Comparison of ENCODE assay signal across 27 cellular contexts in genomic region chr14:21238823-21239518, GRCh38. TPM values are rescaled to one million over a fixed set of nuclear protein-coding genes. Genes with fewer than 3 reads are reported as not detected.
A peak's percentile ranks its signal among the peaks of the same experiment; 100 is the strongest.
DNase-seq lines count a peak whose midpoint lies in the region; ATAC-seq, FAIRE-seq and TF ChIP-seq lines count a peak whose summit lies in the region.
"Had no signal": no experiment of that assay in that cellular context is flagged by ENCODE, and none has a peak within 500 bp of the region (broad histone marks: within the 10 kb centered on the region; RNA-seq: fewer than 3 reads in every experiment).

No MANE protein-coding gene starts in this region.

- TF ChIP-seq POLR2A in HepG2 (IDR thresholded peaks at IDR 0.05; ENCODE audit: insufficient read depth in 1 of 2, low read depth in 2 of 2, low read length in 2 of 2) = peak; percentile 35 to 49; a peak in 3 of 4 replicates
- TF ChIP-seq POLR2A in right lobe of liver (IDR thresholded peaks at IDR 0.05) = no peak
- TF ChIP-seq POLR2A in K562 (conservative IDR thresholded peaks at IDR 0.05) = no peak
- TF ChIP-seq POLR2A in suprapubic skin (IDR thresholded peaks at IDR 0.05) = no peak

- ATAC-seq in HepG2 (peak; percentile 26), right lobe of liver (no peak), GM23338 (no peak), K562 (no peak)
- ATAC-seq in stimulated activated naive B cell treated with anti-CD40 and anti-IgM and Interleukin-4, amounts not matched to agents 10 μg/mL and 1 μg/mL and 100 μg/mL, for 72 hours (replicated peaks) = no peak
- ATAC-seq: stimulated activated memory B cell treated with anti-CD40 and anti-IgM and Interleukin-4, amounts not matched to agents 10 μg/mL and 1 μg/mL and 100 μg/mL, for 72 hours had no signal

- no peak for FAIRE-seq in HepG2 (lab: Jason Lieb, UNC)
- no peak for FAIRE-seq in K562 (lab: Jason Lieb, UNC)
- FAIRE-seq: frontal cortex had no signal

- DNase-seq in HepG2 (ENCODE audit: low spot score) (no peak), right lobe of liver (no peak), GM23338 (ENCODE audit: low spot score) (no peak), K562 (ENCODE audit: extremely low read depth in 1 of 4, low spot score in 3 of 4) (no peak), suprapubic skin (ENCODE audit: low spot score in 2 of 2) (no peak), A673 (ENCODE audit: low spot score) (no peak)
- no peak for DNase-seq in stimulated activated naive B cell treated with anti-CD40 and anti-IgM and Interleukin-4, amounts not matched to agents 10 μg/mL and 1 μg/mL and 100 μg/mL, for 72 hours
- DNase-seq: activated CD4-positive, alpha-beta T cell treated with anti-CD3 and anti-CD28 coated beads, Interleukin-2, amount 50 U/mL, for 1 hour; activated naive CD4-positive, alpha-beta T cell treated with anti-CD3 and anti-CD28 coated beads, Interleukin-2, amount 50 U/mL, for 16 hours; cortex of kidney; endodermal cell; esophagus squamous epithelium; GDM1; H7; mesenchymal stem cell; NCI-H1092; NCI-H187; NCI-H69; RPMI8226; spleen; stimulated activated CD4-positive, alpha-beta T cell treated with anti-CD3 and anti-CD28 coated beads, Interleukin-4, amount 100 ng/mL, for 1 hour had no signal

- H3K36me3 Mint-ChIP-seq in GM23338 (ENCODE audit: low read depth) = peaks cover 81% of the 10 kb centered on the region
- H3K36me3 Mint-ChIP-seq in stimulated activated naive B cell treated with anti-CD40 and anti-IgM and Interleukin-4, amounts not matched to agents 10 μg/mL and 1 μg/mL and 100 μg/mL, for 72 hours = peaks cover 35 to 39% of the 10 kb centered on the region in 2 donors

- TF ChIP-seq CTCF in HepG2 (CRISPR knock-in tag; IDR thresholded peaks at IDR 0.05) (no peak), right lobe of liver (IDR thresholded peaks at IDR 0.05) (no peak), GM23338 (conservative IDR thresholded peaks at IDR 0.05; ENCODE audit: low read depth in 2 of 2) (no peak), K562 (IDR thresholded peaks at IDR 0.05 in 2 of 3, conservative IDR thresholded peaks at IDR 0.05 in 1 of 3; ENCODE audit: insufficient read depth in 2 of 3, low read depth in 1 of 3, low read length in 3 of 3) (no peak), suprapubic skin (IDR thresholded peaks at IDR 0.05) (no peak), A673 (conservative IDR thresholded peaks at IDR 0.05; ENCODE audit: low read depth, low read length) (no peak)

- 91% methylated on average over 11 of the region's 11 CpGs for WGBS in HepG2 (ENCODE audit: low lambda C conversion rate)
- WGBS in right lobe of liver (ENCODE audit: insufficient coverage, low coverage, low lambda C conversion rate, missing lambda C conversion rate) = 91% methylated on average over 11 of the region's 11 CpGs
- WGBS in K562 (ENCODE audit: insufficient coverage, low coverage, missing lambda C conversion rate) = 95% methylated on average over 8 of the region's 11 CpGs
- 94% methylated on average over 11 of the region's 11 CpGs for WGBS in suprapubic skin

- H3K4me3 ChIP-seq in HepG2 (replicated peaks in 1 of 3; ENCODE audit: insufficient read depth in 1 of 3, low read depth in 2 of 3, low read length in 3 of 3) (no peak overlapping the region), right lobe of liver (no peak overlapping the region), GM23338 (no peak overlapping the region), K562 (no peak overlapping the region), suprapubic skin (no peak overlapping the region), A673 (ENCODE audit: low read depth, low read length, poor library complexity, severe bottlenecking) (no peak overlapping the region)
- H3K4me3 ChIP-seq: ascending aorta, esophagus squamous epithelium, spleen had no signal

- in situ Hi-C loops in HepG2 (cut with HindIII; ENCODE audit: extremely low pct_ligation_motif_present, low pct_unique_long_range_greater_than_20kb) (no loop called here), K562 (cut with MboI) (no loop called here)

- H3K4me3 Mint-ChIP-seq in GM23338 = no peak overlapping the region
- peak overlapping the region in 1 of 2 donors; percentile 19 for H3K4me3 Mint-ChIP-seq in stimulated activated naive B cell treated with anti-CD40 and anti-IgM and Interleukin-4, amounts not matched to agents 10 μg/mL and 1 μg/mL and 100 μg/mL, for 72 hours
- H3K4me3 Mint-ChIP-seq: endodermal cell; stimulated activated memory B cell treated with anti-CD40 and anti-IgM and Interleukin-4, amounts not matched to agents 10 μg/mL and 1 μg/mL and 100 μg/mL, for 72 hours; T-helper 1 cell treated with Interleukin-12 subunit alpha and Interleukin-12 subunit beta and Interleukin-4 antibody, amounts not matched to agents 30 μg/mL and 1 μg/mL, for 36 hours had no signal

- H3K36me3 ChIP-seq in HepG2 (replicated peaks in 1 of 2; ENCODE audit: control insufficient read depth in 1 of 2, insufficient read depth in 2 of 2, low read length in 2 of 2) = peaks cover 18 to 85% of the 10 kb centered on the region in 2 experiments
- peaks cover 0 to 52% (median 4%) of the 10 kb centered on the region in 4 donors for H3K36me3 ChIP-seq in right lobe of liver
- peaks cover 57% of the 10 kb centered on the region for H3K36me3 ChIP-seq in GM23338 (ENCODE audit: insufficient read depth)
- peaks cover 97% of the 10 kb centered on the region for H3K36me3 ChIP-seq in K562 (ENCODE audit: control insufficient read depth, insufficient read depth, low read length)
- H3K36me3 ChIP-seq in suprapubic skin = peaks cover 14% of the 10 kb centered on the region
- H3K36me3 ChIP-seq in A673 (ENCODE audit: insufficient read depth, low read length, poor library complexity, severe bottlenecking) = peaks cover 78% of the 10 kb centered on the region

- peaks cover 20% of the 10 kb centered on the region for H3K27me3 Mint-ChIP-seq in GM23338 (ENCODE audit: insufficient read depth, low read depth, poor library complexity)
- H3K27me3 Mint-ChIP-seq in stimulated activated naive B cell treated with anti-CD40 and anti-IgM and Interleukin-4, amounts not matched to agents 10 μg/mL and 1 μg/mL and 100 μg/mL, for 72 hours = no peaks in the 10 kb centered on the region
- H3K27me3 Mint-ChIP-seq: stimulated activated memory B cell treated with anti-CD40 and anti-IgM and Interleukin-4, amounts not matched to agents 10 μg/mL and 1 μg/mL and 100 μg/mL, for 72 hours had no signal

- H3K4me2 ChIP-seq in HepG2 (ENCODE audit: low read depth, low read length) (no peak overlapping the region), GM23338 (no peak overlapping the region), K562 (ENCODE audit: insufficient read depth, low read length) (no peak overlapping the region)

- H3K4me1 Mint-ChIP-seq in GM23338 = peaks cover 42% of the 10 kb centered on the region
- peaks cover 27 to 75% of the 10 kb centered on the region in 2 donors for H3K4me1 Mint-ChIP-seq in stimulated activated naive B cell treated with anti-CD40 and anti-IgM and Interleukin-4, amounts not matched to agents 10 μg/mL and 1 μg/mL and 100 μg/mL, for 72 hours

- H4K20me1 ChIP-seq in HepG2 (ENCODE audit: insufficient read depth, low read length) = peaks cover 98% of the 10 kb centered on the region
- peaks cover 96% of the 10 kb centered on the region for H4K20me1 ChIP-seq in GM23338 (replicated peaks; ENCODE audit: insufficient read depth)
- H4K20me1 ChIP-seq in K562 (replicated peaks; ENCODE audit: control insufficient read depth, insufficient read depth, low read length) = peaks cover 23% of the 10 kb centered on the region; the same call in 1 of the 2 replicates

- 0 out of 2 replicates have a peak overlapping the region, but pooled peaks have one; percentile 48 for H3K27ac Mint-ChIP-seq in GM23338
- peak overlapping the region; percentile 31 for H3K27ac Mint-ChIP-seq in stimulated activated naive B cell treated with anti-CD40 and anti-IgM and Interleukin-4, amounts not matched to agents 10 μg/mL and 1 μg/mL and 100 μg/mL, for 72 hours
- H3K27ac Mint-ChIP-seq: endodermal cell; stimulated activated memory B cell treated with anti-CD40 and anti-IgM and Interleukin-4, amounts not matched to agents 10 μg/mL and 1 μg/mL and 100 μg/mL, for 72 hours; T-helper 1 cell treated with Interleukin-12 subunit alpha and Interleukin-12 subunit beta and Interleukin-4 antibody, amounts not matched to agents 30 μg/mL and 1 μg/mL, for 36 hours had no signal

- no peak overlapping the region for H2AFZ ChIP-seq in HepG2 (ENCODE audit: low read length)
- H2AFZ ChIP-seq in GM23338 = no peak overlapping the region
- H2AFZ ChIP-seq in K562 (ENCODE audit: low read depth, low read length) = no peak overlapping the region

- no peaks in the 10 kb centered on the region for H3K9me2 ChIP-seq in GM23338 (ENCODE audit: insufficient read depth)

- TF ChIP-seq RAD21 in HepG2 (CRISPR knock-in tag; IDR thresholded peaks at IDR 0.05) (no peak), K562 (CRISPR knock-in tag; conservative IDR thresholded peaks at IDR 0.05 in 1 of 2, IDR thresholded peaks at IDR 0.05 in 1 of 2) (no peak)

- intact Hi-C loops in HepG2 (cut with micrococcal nuclease; ENCODE audit: unreplicated experiment) = loop anchor here (10.0 kb wide), 1 partner anchor 316 kb away; no protein-coding TSS in a partner anchor
- intact Hi-C loops in right lobe of liver (cut with DNase I) = loop anchor here in 1 of 2 donors (10.0 kb wide), 1 partner anchor 156 kb away; no protein-coding TSS in a partner anchor
- intact Hi-C loops in K562 (cut with micrococcal nuclease) = no loop called here
- intact Hi-C loops in A673 (cut with micrococcal nuclease; ENCODE audit: unreplicated experiment) = no loop called here

- H3K9me1 ChIP-seq in K562 (ENCODE audit: control insufficient read depth, insufficient read depth, low read length) = no peaks in the 10 kb centered on the region

- H3K9me3 ChIP-seq in HepG2 (ENCODE audit: low read length) = no peaks in the 10 kb centered on the region
- H3K9me3 ChIP-seq in right lobe of liver = no peaks in the 10 kb centered on the region
- H3K9me3 ChIP-seq in K562 (replicated peaks; ENCODE audit: control insufficient read depth, insufficient read depth, low read depth, low read length) = no peaks in the 10 kb centered on the region
- H3K9me3 ChIP-seq in suprapubic skin = no peaks in the 10 kb centered on the region
- no peaks in the 10 kb centered on the region for H3K9me3 ChIP-seq in A673 (ENCODE audit: low read depth, low read length, poor library complexity, severe bottlenecking)
- H3K9me3 ChIP-seq: ascending aorta, esophagus squamous epithelium, spleen had no signal

- H3K9me3 Mint-ChIP-seq in GM23338 = no peaks in the 10 kb centered on the region
- H3K9me3 Mint-ChIP-seq in stimulated activated naive B cell treated with anti-CD40 and anti-IgM and Interleukin-4, amounts not matched to agents 10 μg/mL and 1 μg/mL and 100 μg/mL, for 72 hours = no peaks in the 10 kb centered on the region
- H3K9me3 Mint-ChIP-seq: endodermal cell; stimulated activated memory B cell treated with anti-CD40 and anti-IgM and Interleukin-4, amounts not matched to agents 10 μg/mL and 1 μg/mL and 100 μg/mL, for 72 hours; T-helper 1 cell treated with Interleukin-12 subunit alpha and Interleukin-12 subunit beta and Interleukin-4 antibody, amounts not matched to agents 30 μg/mL and 1 μg/mL, for 36 hours had no signal

- CTCF ChIA-PET in HepG2 (lab: Yijun Ruan, JAX; ENCODE audit: low intra/inter-chr PET ratio, low total read pairs) (no interaction called here), K562 (lab: Yijun Ruan, JAX; ENCODE audit: low intra/inter-chr PET ratio) (no interaction called here), A673 (lab: Charles Lee) (no interaction called here)

- H3K79me2 ChIP-seq in HepG2 (ENCODE audit: insufficient read depth, low read length) = peaks cover 100% of the 10 kb centered on the region
- peaks cover 100% of the 10 kb centered on the region for H3K79me2 ChIP-seq in GM23338 (replicated peaks; ENCODE audit: insufficient read depth)
- peaks cover 100% of the 10 kb centered on the region for H3K79me2 ChIP-seq in K562 (ENCODE audit: control insufficient read depth, insufficient read depth, low read length)

- H3K4me1 ChIP-seq in HepG2 (ENCODE audit: insufficient read depth, low read length) = peaks cover 71% of the 10 kb centered on the region
- peaks cover 0 to 23% (median 2%) of the 10 kb centered on the region in 4 donors for H3K4me1 ChIP-seq in right lobe of liver
- peaks cover 19% of the 10 kb centered on the region; the same call in 1 of the 2 replicates for H3K4me1 ChIP-seq in GM23338 (ENCODE audit: insufficient read depth)
- H3K4me1 ChIP-seq in K562 (replicated peaks in 1 of 2; ENCODE audit: control insufficient read depth in 2 of 2, insufficient read depth in 2 of 2, low read length in 2 of 2) = 0 out of 5 replicates have a peak, but pooled peaks cover 0 to 1% of the 10 kb centered on the region in 2 experiments
- H3K4me1 ChIP-seq in suprapubic skin = peaks cover 13% of the 10 kb centered on the region
- H3K4me1 ChIP-seq in A673 (ENCODE audit: insufficient read depth, low read length, poor library complexity, severe bottlenecking) = peaks cover 25% of the 10 kb centered on the region

- no TSS peak for BruUV-seq in HepG2 (replicated peaks; lab: Mats Ljungman, UMichigan)
- no TSS peak for BruUV-seq in K562 (replicated peaks; lab: Mats Ljungman, UMichigan)
- BruUV-seq in A673 (replicated peaks; lab: Mats Ljungman, UMichigan) = no TSS peak

- POLR2A ChIA-PET in HepG2 (lab: Yijun Ruan, JAX) = interaction anchor here (0.9 to 1.5 kb wide), 2 partner anchors 24 to 26 kb away, joined by 3 to 4 read pairs; no protein-coding TSS in a partner anchor
- POLR2A ChIA-PET in K562 (lab: Yijun Ruan, JAX) = interaction anchor here (0.6 kb wide), 1 partner anchor 217 kb away, joined by 3 read pairs; the partner anchor contains the start of gene CHD8
- POLR2A ChIA-PET in A673 (lab: Charles Lee; ENCODE audit: low non-redundant PET) = interaction anchor here (0.7 kb wide), 1 partner anchor 69 kb away, joined by 3 read pairs; no protein-coding TSS in a partner anchor

- peaks cover 46% of the 10 kb centered on the region for H3F3A ChIP-seq in GM23338 (replicated peaks; ENCODE audit: low read depth)

- H3K9ac ChIP-seq in HepG2 (ENCODE audit: insufficient read depth, low read depth, low read length) = no peak overlapping the region
- no peak overlapping the region for H3K9ac ChIP-seq in K562 (ENCODE audit: insufficient read depth in 1 of 2, low read depth in 2 of 2, low read length in 2 of 2)

- H3K27ac ChIP-seq in HepG2 (ENCODE audit: extremely low read length, insufficient read depth, low read length) = peak overlapping the region; percentile 20
- no peak overlapping the region for H3K27ac ChIP-seq in right lobe of liver
- peak overlapping the region; percentile 64 for H3K27ac ChIP-seq in GM23338 (ENCODE audit: low read depth)
- H3K27ac ChIP-seq in K562 (ENCODE audit: extremely low read depth, low read depth, low read length) = no peak overlapping the region
- no peak overlapping the region for H3K27ac ChIP-seq in suprapubic skin
- H3K27ac ChIP-seq in A673 (ENCODE audit: low read depth, low read length, poor library complexity, severe bottlenecking) = no peak overlapping the region
- H3K27ac ChIP-seq: ascending aorta, esophagus squamous epithelium, spleen had no signal

- H3K27me3 ChIP-seq in HepG2 (ENCODE audit: control insufficient read depth in 1 of 2, insufficient read depth in 2 of 2, low read length in 2 of 2) (no peaks in the 10 kb centered on the region), right lobe of liver (no peaks in the 10 kb centered on the region), GM23338 (ENCODE audit: insufficient read depth) (no peaks in the 10 kb centered on the region), K562 (ENCODE audit: control insufficient read depth in 2 of 2, insufficient read depth in 2 of 2, low read length in 2 of 2) (no peaks in the 10 kb centered on the region), suprapubic skin (no peaks in the 10 kb centered on the region), A673 (replicated peaks; ENCODE audit: insufficient read depth, low read depth, low read length, poor library complexity) (no peaks in the 10 kb centered on the region)
- H3K27me3 ChIP-seq: ascending aorta, esophagus squamous epithelium, spleen had no signal

- TF ChIP-seq EP300 in HepG2 (IDR thresholded peaks at IDR 0.05; ENCODE audit: low read depth in 2 of 2, low read length in 2 of 2) = no peak
- no peak for TF ChIP-seq EP300 in HepG2 (CRISPR knock-in tag; IDR thresholded peaks at IDR 0.05; ENCODE audit: borderline replicate concordance)
- TF ChIP-seq EP300 in K562 (IDR thresholded peaks at IDR 0.05; ENCODE audit: low read length) = no peak
- no peak for TF ChIP-seq EP300 in suprapubic skin (IDR thresholded peaks at IDR 0.05)

RNA-seq across cellular contexts. Expression of gene HNRNPC, which starts 30.3 kb away (rescaled TPM):
- 1,099 and 1,563 TPM in 2 replicates for total RNA-seq in HepG2 (2016; rRNA removed; fragmentation: Illumina TruSeq; extraction: Trizol)
- 272 and 305 TPM in 2 replicates for total RNA-seq in HepG2 (2016; cell fraction: cytosol; rRNA removed; fragmentation: Illumina TruSeq; extraction: Trizol; ENCODE audit: low read depth)
- total RNA-seq in HepG2 (2016; cell fraction: insoluble cytoplasmic fraction; rRNA removed; fragmentation: Illumina TruSeq; extraction: Trizol) = 1,110 and 1,631 TPM in 2 replicates
- 374 and 422 TPM in 2 replicates for total RNA-seq in HepG2 (2016; cell fraction: membrane; rRNA removed; fragmentation: Illumina TruSeq; extraction: Trizol)
- total RNA-seq in HepG2 (2016; cell fraction: nucleus; rRNA removed; fragmentation: Illumina TruSeq; extraction: Trizol) = 741 and 752 TPM in 2 replicates
- polyA plus RNA-seq in HepG2 (2011; rRNA removed) = 577 and 628 TPM in 2 replicates
- 344 and 442 TPM in 2 replicates for polyA plus RNA-seq in HepG2 (2011; cell fraction: cytosol; rRNA removed)
- polyA plus RNA-seq in HepG2 (2011; cell fraction: nucleus; rRNA removed) = 155 and 197 TPM in 2 replicates
- polyA plus RNA-seq in HepG2 (2012) = 523 and 611 TPM in 2 replicates
- polyA plus RNA-seq in HepG2 (2016; cell fraction: cytosol; fragmentation: Illumina TruSeq; extraction: Trizol; ENCODE audit: low read depth) = 145 and 154 TPM in 2 replicates
- polyA plus RNA-seq in HepG2 (2016; cell fraction: insoluble cytoplasmic fraction; fragmentation: Illumina TruSeq; extraction: Trizol; ENCODE audit: low read depth) = 1,519 and 1,675 TPM in 2 replicates
- polyA plus RNA-seq in HepG2 (2016; cell fraction: membrane; fragmentation: Illumina TruSeq; extraction: Trizol; ENCODE audit: low read depth) = 281 and 312 TPM in 2 replicates
- 695 and 708 TPM in 2 replicates for polyA plus RNA-seq in HepG2 (2016; cell fraction: nucleus; fragmentation: Illumina TruSeq; extraction: Trizol; ENCODE audit: insufficient read depth, low read depth)
- 720 and 1,084 TPM in 2 replicates for polyA minus RNA-seq in HepG2 (2011; rRNA and poly(A)+ RNA removed; ENCODE audit: low replicate concordance)
- 262 and 282 TPM in 2 replicates for polyA minus RNA-seq in HepG2 (2011; cell fraction: cytosol; rRNA and poly(A)+ RNA removed)
- polyA minus RNA-seq in HepG2 (2011; cell fraction: nucleus; rRNA and poly(A)+ RNA removed) = 891 and 939 TPM in 2 replicates
- 100 to 1,000 TPM; 170 to 247 (median 229) TPM for total RNA-seq in right lobe of liver
- 1,259 and 1,323 TPM in 2 replicates for total RNA-seq in GM23338 (2014; rRNA removed; shearing (Covaris generic))
- 1,257 and 1,296 TPM in 2 replicates for polyA plus RNA-seq in GM23338 (2016; fragmentation: Nextera tagmentation; extraction: Ambion mirVana)
- total RNA-seq in K562 (2011; cell fraction: chromatin; rRNA removed; ENCODE audit: low replicate concordance) = 279 and 404 TPM in 2 replicates
- 241 and 299 TPM in 2 replicates for total RNA-seq in K562 (2011; cell fraction: nucleolus; rRNA removed)
- total RNA-seq in K562 (2011; cell fraction: nucleoplasm; rRNA removed) = 371 and 436 TPM in 2 replicates
- 957 and 1,143 TPM in 2 replicates for total RNA-seq in K562 (2014; rRNA removed)
- 1,233 and 1,451 TPM in 2 replicates for total RNA-seq in K562 (2014; rRNA removed; fragmentation: Illumina TruSeq; extraction: Trizol)
- total RNA-seq in K562 (2015; rRNA removed; fragmentation: Illumina TruSeq; extraction: Trizol) = 1,173 and 1,191 TPM in 2 replicates
- 795 and 814 TPM in 2 replicates for total RNA-seq in K562 (2021)
- 1,168 and 1,525 TPM in 2 replicates for polyA plus RNA-seq in K562 (2011; rRNA removed)
- polyA plus RNA-seq in K562 (2011; cell fraction: cytosol; rRNA removed) = 443 and 790 TPM in 2 replicates
- polyA plus RNA-seq in K562 (2011; cell fraction: nucleus; rRNA removed) = 357 and 429 TPM in 2 replicates
- polyA plus RNA-seq in K562 (2012) = 753 and 1,086 TPM in 2 replicates
- polyA plus RNA-seq in K562 (2014; fragmentation: Illumina TruSeq; extraction: Trizol) = 1,403 and 1,557 TPM in 2 replicates
- polyA plus RNA-seq in K562 (2014; fragmentation: Nextera tagmentation; extraction: Ambion mirVana) = 1,000 to 10,000 TPM in 1 of 2 experiments, 100 to 1,000 TPM in 1; 679 to 1,238 TPM
- 1,109 and 1,156 TPM in 2 replicates for polyA plus RNA-seq in K562 (2014; rRNA removed)
- 947 and 1,115 TPM in 2 replicates for polyA minus RNA-seq in K562 (2011; rRNA and poly(A)+ RNA removed)
- 289 and 374 TPM in 2 replicates for polyA minus RNA-seq in K562 (2011; cell fraction: cytosol; rRNA and poly(A)+ RNA removed)
- polyA minus RNA-seq in K562 (2011; cell fraction: nucleus; rRNA and poly(A)+ RNA removed) = 200 and 293 TPM in 2 replicates
- 100 to 1,000 TPM; 355 to 512 (median 409) TPM for total RNA-seq in suprapubic skin
- 934 and 949 TPM in 2 replicates for total RNA-seq in A673 (2021)

RNA-seq across cellular contexts. Expression of gene RPGRIP1, which starts 40.9 kb away (rescaled TPM):
- total RNA-seq in HepG2 (2016; rRNA removed; fragmentation: Illumina TruSeq; extraction: Trizol) (0.10 and 0.13 TPM in 2 replicates), right lobe of liver (1 to 10 TPM in 3 of 6 experiments, under 1 TPM in 3; 0.22 to 1.8 (median 1.0) TPM), K562 (2014; rRNA removed) (0.53 and 0.95 TPM in 2 replicates), K562 (2014; rRNA removed; fragmentation: Illumina TruSeq; extraction: Trizol) (0.61 and 0.76 TPM in 2 replicates), K562 (2015; rRNA removed; fragmentation: Illumina TruSeq; extraction: Trizol) (0.41 and 0.72 TPM in 2 replicates), K562 (2021) (0.31 and 0.47 TPM in 2 replicates), suprapubic skin (not detected), A673 (2021) (0.86 and 0.98 TPM in 2 replicates)
- total RNA-seq in HepG2 (2016; cell fraction: cytosol; rRNA removed; fragmentation: Illumina TruSeq; extraction: Trizol; ENCODE audit: low read depth) = 0.09 TPM in 1 of 2 replicates, not detected in the other
- 0.48 and 0.67 TPM in 2 replicates for total RNA-seq in HepG2 (2016; cell fraction: insoluble cytoplasmic fraction; rRNA removed; fragmentation: Illumina TruSeq; extraction: Trizol)
- total RNA-seq in HepG2 (2016; cell fraction: membrane; rRNA removed; fragmentation: Illumina TruSeq; extraction: Trizol) = 0.15 and 0.17 TPM in 2 replicates
- total RNA-seq in HepG2 (2016; cell fraction: nucleus; rRNA removed; fragmentation: Illumina TruSeq; extraction: Trizol) = 0.22 and 0.50 TPM in 2 replicates
- polyA plus RNA-seq in HepG2 (2011; rRNA removed) (0.47 and 1.1 TPM in 2 replicates), GM23338 (2016; fragmentation: Nextera tagmentation; extraction: Ambion mirVana) (0.24 and 0.26 TPM in 2 replicates), K562 (2011; rRNA removed) (0.56 and 0.80 TPM in 2 replicates), K562 (2014; fragmentation: Illumina TruSeq; extraction: Trizol) (0.33 and 0.86 TPM in 2 replicates), K562 (2014; fragmentation: Nextera tagmentation; extraction: Ambion mirVana) (under 1 TPM in 1 of 2 experiments, not detected in 1; 0.49 TPM), K562 (2014; rRNA removed) (0.31 and 0.57 TPM in 2 replicates)
- polyA plus RNA-seq in HepG2 (2011; cell fraction: cytosol; rRNA removed) = 0.14 and 0.17 TPM in 2 replicates
- 0.58 and 1.4 TPM in 2 replicates for polyA plus RNA-seq in HepG2 (2011; cell fraction: nucleus; rRNA removed)
- polyA plus RNA-seq in HepG2 (2012) = 0.57 and 0.58 TPM in 2 replicates
- not detected in 2 replicates for polyA plus RNA-seq in HepG2 (2016; cell fraction: cytosol; fragmentation: Illumina TruSeq; extraction: Trizol; ENCODE audit: low read depth)
- 0.07 and 0.12 TPM in 2 replicates for polyA plus RNA-seq in HepG2 (2016; cell fraction: insoluble cytoplasmic fraction; fragmentation: Illumina TruSeq; extraction: Trizol; ENCODE audit: low read depth)
- 0.08 TPM in 1 of 2 replicates, not detected in the other for polyA plus RNA-seq in HepG2 (2016; cell fraction: membrane; fragmentation: Illumina TruSeq; extraction: Trizol; ENCODE audit: low read depth)
- 0.47 and 1.6 TPM in 2 replicates for polyA plus RNA-seq in HepG2 (2016; cell fraction: nucleus; fragmentation: Illumina TruSeq; extraction: Trizol; ENCODE audit: insufficient read depth, low read depth)
- polyA minus RNA-seq in HepG2 (2011; rRNA and poly(A)+ RNA removed; ENCODE audit: low replicate concordance) = 0.26 TPM in 1 of 2 replicates, not detected in the other
- polyA minus RNA-seq in HepG2 (2011; cell fraction: cytosol; rRNA and poly(A)+ RNA removed) = 0.53 TPM in 1 of 2 replicates, not detected in the other
- polyA minus RNA-seq in HepG2 (2011; cell fraction: nucleus; rRNA and poly(A)+ RNA removed) = 0.64 and 4.0 TPM in 2 replicates
- total RNA-seq in GM23338 (2014; rRNA removed; shearing (Covaris generic)) = 0.93 and 1.6 TPM in 2 replicates
- 1.3 and 1.5 TPM in 2 replicates for total RNA-seq in K562 (2011; cell fraction: chromatin; rRNA removed; ENCODE audit: low replicate concordance)
- 0.33 and 0.92 TPM in 2 replicates for total RNA-seq in K562 (2011; cell fraction: nucleolus; rRNA removed)
- 1.1 TPM in 2 replicates for total RNA-seq in K562 (2011; cell fraction: nucleoplasm; rRNA removed)
- 0.09 and 0.38 TPM in 2 replicates for polyA plus RNA-seq in K562 (2011; cell fraction: cytosol; rRNA removed)
- 1.2 and 1.5 TPM in 2 replicates for polyA plus RNA-seq in K562 (2011; cell fraction: nucleus; rRNA removed)
- 0.39 and 0.62 TPM in 2 replicates for polyA plus RNA-seq in K562 (2012)
- 0.39 and 1.1 TPM in 2 replicates for polyA minus RNA-seq in K562 (2011; rRNA and poly(A)+ RNA removed)
- not detected in 2 replicates for polyA minus RNA-seq in K562 (2011; cell fraction: cytosol; rRNA and poly(A)+ RNA removed)
- polyA minus RNA-seq in K562 (2011; cell fraction: nucleus; rRNA and poly(A)+ RNA removed) = 0.22 and 0.27 TPM in 2 replicates
- total RNA-seq: ascending aorta, cardiac septum, esophagus squamous epithelium, frontal cortex, osteocyte had no signal

Comparison
In these comparisons a context has a peak if more than half of its experiments do, and no peak if none do; other contexts are left out.
1. H3K27ac ChIP-seq: peak in HepG2 (single experiment) and GM23338 (single experiment); none in right lobe of liver (0 of 3), K562 (single experiment), suprapubic skin (single experiment) and A673 (single experiment).
2. POLR2A ChIP-seq: peak in HepG2 (2 of 2); none in right lobe of liver (single experiment), K562 (single experiment) and suprapubic skin (0 of 2).
3. Of the 241 proteins assayed by ChIP-seq in both HepG2 and K562: peak only in HepG2: ERF, NR2F6, PHF21A, POLR2A, POLR2AphosphoS2, POLR2AphosphoS5 and 5 more; only in K562: none; in both: none; in neither: 227; mixed calls (peak in some experiments, not most) for 3.